ENCODE assay signal across 1 cellular context in genomic region chr7:134121632-134122139, GRCh38.
TF ChIP-seq lines count a peak whose summit lies in the region.

No MANE protein-coding gene starts in this region.

TF ChIP-seq in GM23338, 12 proteins besides CTCF, POLR2A, EP300 and RAD21 (continued from another document):
- TF ChIP-seq REST (IDR thresholded peaks at IDR 0.05; ENCODE audit: unreplicated experiment): no peak
- no peak for TF ChIP-seq NANOG (IDR thresholded peaks at IDR 0.05; ENCODE audit: borderline replicate concordance)
- TF ChIP-seq EZH2 (IDR thresholded peaks at IDR 0.05; ENCODE audit: low read depth, unreplicated experiment): no peak
- no peak for TF ChIP-seq JUNB (IDR thresholded peaks at IDR 0.05; ENCODE audit: unreplicated experiment)
- TF ChIP-seq CREB1 (CRISPR knock-in tag; IDR thresholded peaks at IDR 0.05; ENCODE audit: low read depth): no peak
- no peak for TF ChIP-seq ZNF114 (CRISPR knock-in tag; IDR thresholded peaks at IDR 0.05)
- TF ChIP-seq POLR2AphosphoS5 (IDR thresholded peaks at IDR 0.05; ENCODE audit: low read depth): no peak
- TF ChIP-seq ETS1 (IDR thresholded peaks at IDR 0.05): no peak
- TF ChIP-seq ZNF331 (CRISPR knock-in tag; IDR thresholded peaks at IDR 0.05; ENCODE audit: low read depth): no peak
- TF ChIP-seq EZH2phosphoT487 (IDR thresholded peaks at IDR 0.05; ENCODE audit: unreplicated experiment): no peak
TF ChIP-seq in GM23338: peak in this region for 0.
